In the genomic region with DNA sequence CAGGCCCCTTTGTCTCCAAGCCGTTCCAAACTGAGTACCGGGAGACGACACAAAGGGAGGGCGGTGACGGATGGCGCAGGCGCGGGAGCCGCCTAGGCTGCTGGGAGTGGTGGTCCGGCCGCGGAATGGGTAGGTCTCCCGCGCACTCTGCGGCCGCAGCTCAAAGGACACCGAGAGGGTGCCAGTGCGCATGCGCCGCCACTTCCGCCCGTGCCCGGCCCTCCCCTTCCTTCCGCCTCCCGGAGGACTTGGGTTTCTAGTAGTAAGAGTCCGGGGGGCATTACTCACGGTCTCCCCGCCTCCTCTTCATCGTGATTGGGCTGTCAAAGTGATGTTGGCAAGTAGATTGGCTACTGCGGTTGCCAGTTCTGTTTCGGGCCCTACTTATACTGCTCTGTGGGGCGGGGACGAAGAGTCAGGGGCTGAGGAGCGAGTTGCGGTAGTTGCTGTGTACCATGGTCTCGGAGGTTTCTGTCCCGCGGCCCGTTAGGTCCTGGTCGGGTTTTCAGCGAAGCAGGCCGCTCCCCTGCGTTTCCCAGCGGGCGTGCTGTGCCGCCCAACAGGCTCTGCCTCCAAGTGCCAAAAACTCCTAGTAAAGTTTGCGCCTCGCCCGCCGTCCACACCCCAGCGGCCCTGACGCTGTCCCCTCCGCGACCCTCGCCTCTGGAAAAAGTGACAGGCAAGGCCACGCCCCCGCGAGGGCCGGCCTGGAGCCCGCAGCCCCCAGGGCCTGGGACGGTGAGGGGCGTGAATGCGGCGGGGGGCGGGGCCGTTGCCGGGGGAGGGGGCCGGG, we compare ENCODE assay signal across 8 cellular contexts. TPM values are rescaled to one million over a fixed set of nuclear protein-coding genes. Genes with fewer than 3 reads are reported as not detected.
DNase-seq lines count a peak whose midpoint lies in the region; ATAC-seq and TF ChIP-seq lines count a peak whose summit lies in the region.

No MANE protein-coding gene starts in this region.

- peaks cover 6 to 26% of the 10 kb centered on the region in 2 experiments; a peak in 3 of 4 replicates for H3K79me1 ChIP-seq in IMR-90 (ENCODE audit: low read depth in 1 of 2, low read length in 2 of 2)

- CTCF ChIA-PET in IMR-90 (lab: Yijun Ruan, JAX) = no interaction called here
- CTCF ChIA-PET in OCI-LY7 (lab: Charles Lee; ENCODE audit: unreplicated experiment) = no interaction called here

- intact Hi-C loops in IMR-90 (cut with micrococcal nuclease) (loop anchor here (2.0 kb wide), 1 partner anchor 96 kb away; no protein-coding TSS in a partner anchor), OCI-LY7 (cut with micrococcal nuclease; ENCODE audit: unreplicated experiment) (loop anchor here (5.0 to 10.0 kb wide), 4 partner anchors 98 to 1548 kb away; partner anchors contain the start of gene NAXD)

- H2BK5ac ChIP-seq in IMR-90 (ENCODE audit: low read depth, low read length, poor library complexity, severe bottlenecking) = peak overlapping the region; percentile 89

- peak overlapping the region; percentile 31; the same call in 1 of the 2 replicates for H2BK120ac ChIP-seq in IMR-90 (ENCODE audit: low read depth, low read length)

- H3K4me1 ChIP-seq in IMR-90 (ENCODE audit: control insufficient read depth, insufficient read depth, low read length) (no peaks in the 10 kb centered on the region; the same call in 1 of the 2 replicates), OCI-LY7 (ENCODE audit: insufficient read depth, low read length, poor library complexity, severe bottlenecking) (peaks cover 25% of the 10 kb centered on the region)

- no peaks in the 10 kb centered on the region; the same call in 1 of the 2 replicates for H3K9me1 ChIP-seq in IMR-90 (ENCODE audit: insufficient read depth, low read length)

- peak overlapping the region; percentile 84 for H3K14ac ChIP-seq in IMR-90 (replicated peaks; ENCODE audit: low read depth, low read length)

- H3K18ac ChIP-seq in IMR-90 (ENCODE audit: low read depth, low read length) = peak overlapping the region; percentile 34

- peak; percentile 100 for TF ChIP-seq POLR2A in IMR-90 (IDR thresholded peaks at IDR 0.05; ENCODE audit: low read depth, low read length)

- H2BK15ac ChIP-seq in IMR-90 (ENCODE audit: low read depth, low read length) = no peak overlapping the region; the same call in 2 of the 3 replicates

- POLR2A ChIA-PET in IMR-90 (lab: Charles Lee; ENCODE audit: unreplicated experiment) = interaction anchor here (0.6 to 1.2 kb wide), 5 partner anchors 11 to 112 kb away, joined by 3 to 10 read pairs (median 4); no protein-coding TSS in a partner anchor
- POLR2A ChIA-PET in OCI-LY7 (lab: Charles Lee) = interaction anchor here (0.6 to 1.4 kb wide), 4 partner anchors 10 to 202 kb away, joined by 3 to 7 read pairs (median 4); partner anchors contain the start of gene ANKRD10

- DNase-seq in DMS114 treated with DMSO at 0.1 percent for 48 hours (lab: John Stamatoyannopoulos, UW; ENCODE audit: unreplicated experiment) = peak; percentile 90
- DNase-seq in IMR-90 = peak; percentile 100
- DNase-seq in OCI-LY7 (ENCODE audit: low spot score) = peak; percentile 94
- DNase-seq in activated T-cell treated with anti-CD3 and anti-CD28 coated beads for 4 hours = peak; percentile 97
- DNase-seq in epidermal melanocyte (ENCODE audit: insufficient read length, low spot score) = peak; percentile 96
- DNase-seq in middle frontal gyrus (ENCODE audit: extremely low spot score, low spot score) = peak; percentile 96
- peak; percentile 98 to 99 for DNase-seq in stimulated activated CD8-positive, alpha-beta memory T cell treated with anti-CD3 and anti-CD28 coated beads, Interleukin-2, amount 100 ng/mL, for 1 hour (ENCODE audit: low read depth in 2 of 2)

- no peaks in the 10 kb centered on the region for H3K27me3 ChIP-seq in IMR-90 (ENCODE audit: control insufficient read depth, insufficient read depth, low read length)

- in situ Hi-C loops in IMR-90 (cut with MboI; ENCODE audit: low sequenced_read_pairs) = no loop called here

- TF ChIP-seq CTCF in IMR-90 (conservative IDR thresholded peaks at IDR 0.05; ENCODE audit: low read depth, low read length) (no peak), OCI-LY7 (conservative IDR thresholded peaks at IDR 0.05; ENCODE audit: low read length) (no peak)

- H3K27ac ChIP-seq in IMR-90 (ENCODE audit: insufficient read depth, low read length) (peak overlapping the region; percentile 89), OCI-LY7 (ENCODE audit: low read depth, low read length, poor library complexity, severe bottlenecking) (peak overlapping the region; percentile 99)

- H3K79me2 ChIP-seq in OCI-LY7 (ENCODE audit: insufficient read depth, low read depth, low read length) = peaks cover 30% of the 10 kb centered on the region

- peak overlapping the region; percentile 88 for H2AK5ac ChIP-seq in IMR-90 (ENCODE audit: low read depth, low read length)

- peak overlapping the region; percentile 86 for H3K4ac ChIP-seq in IMR-90 (ENCODE audit: low read depth, low read length)

- peak overlapping the region; percentile 69 for H4K91ac ChIP-seq in IMR-90 (ENCODE audit: insufficient read depth, low read depth, low read length)

- H2AFZ ChIP-seq in IMR-90 (replicated peaks; ENCODE audit: low read length, poor library complexity) = peak overlapping the region; percentile 94
- peak overlapping the region; percentile 60; the same call in 1 of the 2 replicates for H2AFZ ChIP-seq in OCI-LY7 (ENCODE audit: low read length)

- TF ChIP-seq RAD21 in IMR-90 (IDR thresholded peaks at IDR 0.05; ENCODE audit: low read length) = no peak

- H3K9me3 ChIP-seq in IMR-90 (ENCODE audit: control insufficient read depth, insufficient read depth, low read length) (no peaks in the 10 kb centered on the region), OCI-LY7 (ENCODE audit: low read length) (no peaks in the 10 kb centered on the region)

- H3K36me3 ChIP-seq in IMR-90 (ENCODE audit: control insufficient read depth, insufficient read depth, low read length) (no peaks in the 10 kb centered on the region), OCI-LY7 (ENCODE audit: insufficient read depth, low read length) (no peaks in the 10 kb centered on the region)

- peak overlapping the region; percentile 31 for H4K5ac ChIP-seq in IMR-90 (ENCODE audit: low read depth, low read length)

- peak overlapping the region; percentile 84 for H3K23ac ChIP-seq in IMR-90 (ENCODE audit: low read depth, low read length)

- peak overlapping the region; percentile 83 for H3K56ac ChIP-seq in IMR-90 (ENCODE audit: extremely low read depth, insufficient read depth, low read length)

- H3K9me2 ChIP-seq in OCI-LY7 (ENCODE audit: insufficient read depth, low read length) = no peaks in the 10 kb centered on the region

- H3K4me2 ChIP-seq in IMR-90 (ENCODE audit: low read depth, low read length) = peak overlapping the region; percentile 71
- peak overlapping the region; percentile 99 for H3K4me2 ChIP-seq in OCI-LY7 (ENCODE audit: low read length)

- 0% methylated on average over 1 of the region's 68 CpGs; no CpG with 5 or more reads in 1 of the 2 experiments for WGBS in IMR-90 (ENCODE audit: extremely low coverage in 2 of 2, insufficient read length in 1 of 2), 2 experiments

- no peak overlapping the region for H2BK20ac ChIP-seq in IMR-90 (ENCODE audit: low read depth, low read length)

- peak overlapping the region; percentile 99 for H2AK9ac ChIP-seq in IMR-90 (replicated peaks; ENCODE audit: low read depth, low read length, poor library complexity)

- peak overlapping the region; percentile 83 for H3K9ac ChIP-seq in IMR-90 (ENCODE audit: low read depth, low read length)

- dilution Hi-C loops in IMR-90 (cut with HindIII; ENCODE audit: low sequenced_read_pairs, unreplicated experiment) = no loop called here

- peak overlapping the region; percentile 26 to 93 for H4K8ac ChIP-seq in IMR-90 (ENCODE audit: low read depth in 2 of 2, low read length in 2 of 2)

- H4K20me1 ChIP-seq in IMR-90 (ENCODE audit: insufficient read depth, low read length) (peaks cover 25% of the 10 kb centered on the region), OCI-LY7 (ENCODE audit: insufficient read depth, low read length) (peaks cover 17% of the 10 kb centered on the region)

- ATAC-seq in GM21529 (IDR thresholded peaks at IDR 0.05; ENCODE audit: unreplicated experiment) = peak; percentile 48
- ATAC-seq in IMR-90 (ENCODE audit: low read depth) = peak; percentile 60

- no TSS peak for BruUV-seq in IMR-90 (replicated peaks; lab: Mats Ljungman, UMichigan)
- no TSS peak for BruUV-seq in OCI-LY7 (replicated peaks; lab: Mats Ljungman, UMichigan)

- peak overlapping the region; percentile 98 for H3K4me3 ChIP-seq in IMR-90 (ENCODE audit: insufficient read depth, low read depth, low read length)
- peak overlapping the region; percentile 97 for H3K4me3 ChIP-seq in OCI-LY7 (ENCODE audit: low read depth, low read length, poor library complexity, severe bottlenecking)

TF ChIP-seq in IMR-90, 13 proteins besides CTCF, POLR2A, EP300 and RAD21 (continues in another document):
- no peak for TF ChIP-seq SMC3 (IDR thresholded peaks at IDR 0.05; ENCODE audit: low read depth, low read length)
- no peak for TF ChIP-seq NFE2L2 (IDR thresholded peaks at IDR 0.05; ENCODE audit: low read depth, low read length)
- no peak for TF ChIP-seq CEBPB (IDR thresholded peaks at IDR 0.05; ENCODE audit: low read depth, low read length)
- no peak for TF ChIP-seq MAFK (IDR thresholded peaks at IDR 0.05; ENCODE audit: low read depth, low read length)
- peak; percentile 82 for TF ChIP-seq FOS (IDR thresholded peaks at IDR 0.05; ENCODE audit: low read depth, low read length)
- TF ChIP-seq ELK1 (IDR thresholded peaks at IDR 0.05; ENCODE audit: borderline replicate concordance, low read depth, low read length) = no peak

RNA-seq across cellular contexts. Expression of gene ING1, which starts 0.5 kb away (rescaled TPM):
- 9.1 and 11.7 TPM in 2 replicates for total RNA-seq in IMR-90 (2012; rRNA removed)
- polyA plus RNA-seq in IMR-90 (2012; rRNA removed) = 13.5 and 17.5 TPM in 2 replicates
- 12.9 and 25.4 TPM in 2 replicates for polyA plus RNA-seq in IMR-90 (2012; cell fraction: cytosol; rRNA removed)
- 22.3 and 33.7 TPM in 2 replicates for polyA plus RNA-seq in IMR-90 (2012; cell fraction: nucleus; rRNA removed; ENCODE audit: low replicate concordance)
- total RNA-seq in OCI-LY7 (2014; rRNA removed; shearing (Covaris generic)) = 9.6 and 11.8 TPM in 2 replicates
- total RNA-seq in OCI-LY7 (2022) = 11.8 and 14.7 TPM in 2 replicates

RNA-seq across cellular contexts. Expression of gene CARS2, which starts 7.1 kb away (rescaled TPM):
- total RNA-seq in IMR-90 (2012; rRNA removed) (71.4 and 76.2 TPM in 2 replicates), OCI-LY7 (2022) (47.3 and 48.3 TPM in 2 replicates)
- 75.1 and 76.4 TPM in 2 replicates for polyA plus RNA-seq in IMR-90 (2012; rRNA removed)
- polyA plus RNA-seq in IMR-90 (2012; cell fraction: cytosol; rRNA removed) = 40.3 and 63.1 TPM in 2 replicates
- 266 and 332 TPM in 2 replicates for polyA plus RNA-seq in IMR-90 (2012; cell fraction: nucleus; rRNA removed; ENCODE audit: low replicate concordance)
- total RNA-seq in OCI-LY7 (2014; rRNA removed; shearing (Covaris generic)) = 45.0 and 50.9 TPM in 2 replicates

Comparison
In these comparisons a context has a peak if more than half of its experiments do, and no peak if none do; other contexts are left out.
1. Peak in every context shown above with its lines: DNase-seq, ATAC-seq, H3K4me3 ChIP-seq and H3K27ac ChIP-seq.